1 cellular context compared by ENCODE assay signal in the genomic region with DNA sequence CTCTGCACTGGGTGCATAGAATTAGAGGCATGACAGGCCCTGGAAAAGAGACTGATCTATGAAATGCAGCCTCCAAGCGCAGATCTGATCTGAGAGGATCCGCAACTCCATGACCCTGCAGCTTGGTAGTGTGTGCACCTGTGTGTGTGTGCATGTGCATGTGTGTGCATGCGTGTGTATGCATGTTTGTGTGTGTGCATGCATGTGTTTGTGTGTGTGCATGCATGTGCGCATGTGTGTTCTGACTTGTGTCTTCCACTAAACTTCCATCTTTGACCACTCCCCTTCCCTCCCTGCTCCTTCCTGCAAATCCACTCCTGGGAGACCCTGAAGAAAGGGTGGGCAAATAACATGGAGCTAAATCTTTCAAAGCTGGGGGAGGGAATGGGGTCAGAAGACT.
TF ChIP-seq lines count a peak whose summit lies in the region.

No MANE protein-coding gene starts in this region.

TF ChIP-seq in H1, 55 proteins besides CTCF, POLR2A, EP300 and RAD21 (continued from another document):
- no peak for TF ChIP-seq CHD7 (IDR thresholded peaks at IDR 0.05; ENCODE audit: insufficient replicate concordance, low read length)
